8 cellular contexts compared by ENCODE assay signal in genomic region chr3:172520332-172520831, GRCh38. TPM values are rescaled to one million over a fixed set of nuclear protein-coding genes. Genes with fewer than 3 reads are reported as not detected.
A peak's percentile ranks its signal among the peaks of the same experiment; 100 is the strongest.
DNase-seq lines count a peak whose midpoint lies in the region; ATAC-seq, FAIRE-seq and TF ChIP-seq lines count a peak whose summit lies in the region.

No MANE protein-coding gene starts in this region.

- peak overlapping the region; percentile 17 for H2AFZ ChIP-seq in DND-41 (ENCODE audit: low read depth, low read length)
- H2AFZ ChIP-seq in endothelial cell of umbilical vein (ENCODE audit: low read depth, low read length), result peak overlapping the region; percentile 67

- WGBS in pancreas, 2 donors, result 47 to 53% methylated on average over 4 of the region's 4 CpGs

- no TSS peak for BruUV-seq in endothelial cell of umbilical vein (replicated peaks; lab: Mats Ljungman, UMichigan)

- H4K20me1 ChIP-seq in DND-41 (ENCODE audit: insufficient read depth, low read length), result no peaks in the 10 kb centered on the region; the same call in 1 of the 2 replicates
- no peaks in the 10 kb centered on the region for H4K20me1 ChIP-seq in endothelial cell of umbilical vein (replicated peaks; ENCODE audit: control insufficient read depth, extremely low read depth, insufficient read depth, low read length)

- peaks cover 84% of the 10 kb centered on the region for H3K4me1 ChIP-seq in DND-41 (ENCODE audit: insufficient read depth, low read length)
- peaks cover 28% of the 10 kb centered on the region for H3K4me1 ChIP-seq in endothelial cell of umbilical vein (ENCODE audit: control insufficient read depth, extremely low read depth, insufficient read depth, low read length)
- H3K4me1 ChIP-seq in pancreas, result peaks cover 16 to 51% (median 25%) of the 10 kb centered on the region in 3 donors

- H3K27me3 ChIP-seq in DND-41 (ENCODE audit: insufficient read depth, low read length, poor library complexity) (no peaks in the 10 kb centered on the region), endothelial cell of umbilical vein (ENCODE audit: control insufficient read depth in 2 of 2, insufficient read depth in 2 of 2, low read length in 2 of 2) (no peaks in the 10 kb centered on the region), pancreas (no peaks in the 10 kb centered on the region)

- intact Hi-C loops in endothelial cell of umbilical vein (cut with micrococcal nuclease) (no loop called here), pancreas (cut with DNase I) (no loop called here)

- dilution Hi-C loops in endothelial cell of umbilical vein (cut with MboI; ENCODE audit: extremely low pct_ligation_motif_present, low sequenced_read_pairs), result no loop called here

- H3K79me2 ChIP-seq in DND-41 (ENCODE audit: insufficient read depth, low read length) (peaks cover 90% of the 10 kb centered on the region), endothelial cell of umbilical vein (ENCODE audit: control insufficient read depth, insufficient read depth, low read length) (no peaks in the 10 kb centered on the region)

- CTCF ChIA-PET in endothelial cell of umbilical vein (lab: Charles Lee), result interaction anchor here (1.2 to 2.8 kb wide), 7 partner anchors 10 to 148 kb away, joined by 4 to 17 read pairs (median 5); no protein-coding TSS in a partner anchor

- peak overlapping the region; percentile 23 to 68 for H3K4me3 ChIP-seq in DND-41 (ENCODE audit: low read depth in 1 of 2, low read length in 2 of 2)
- H3K4me3 ChIP-seq in endothelial cell of umbilical vein (replicated peaks in 1 of 3; ENCODE audit: insufficient read depth in 1 of 3, low read depth in 1 of 3, low read length in 3 of 3), result peak overlapping the region in 1 of 3 experiments; percentile 7
- H3K4me3 ChIP-seq in pancreas, result peak overlapping the region in 2 of 4 donors; percentile 7 to 63

- H3K9me3 ChIP-seq in DND-41 (ENCODE audit: insufficient read depth, low read length, severe bottlenecking) (no peaks in the 10 kb centered on the region), endothelial cell of umbilical vein (replicated peaks; ENCODE audit: control insufficient read depth, insufficient read depth, low read length) (no peaks in the 10 kb centered on the region), pancreas (no peaks in the 10 kb centered on the region)

- ATAC-seq in DND-41 (ENCODE audit: insufficient read depth, low read depth) (peak; percentile 25), GM21360 (IDR thresholded peaks at IDR 0.05; ENCODE audit: unreplicated experiment) (peak; percentile 49), pancreas (no peak)

- H3K36me3 ChIP-seq in DND-41 (ENCODE audit: insufficient read depth, low read length), result peaks cover 39% of the 10 kb centered on the region
- no peaks in the 10 kb centered on the region for H3K36me3 ChIP-seq in endothelial cell of umbilical vein (ENCODE audit: control insufficient read depth in 2 of 2, extremely low read depth in 1 of 2, insufficient read depth in 2 of 2, low read length in 2 of 2)
- H3K36me3 ChIP-seq in pancreas, result no peaks in the 10 kb centered on the region

- peak; percentile 29 for TF ChIP-seq POLR2A in endothelial cell of umbilical vein (IDR thresholded peaks at IDR 0.05; ENCODE audit: low read depth, low read length)

- POLR2A ChIA-PET in endothelial cell of umbilical vein (lab: Charles Lee), result interaction anchor here (0.6 to 0.9 kb wide), 2 partner anchors 74 to 75 kb away, joined by 3 to 9 read pairs; no protein-coding TSS in a partner anchor

- H3K9me1 ChIP-seq in endothelial cell of umbilical vein (replicated peaks; ENCODE audit: control insufficient read depth, extremely low read depth, insufficient read depth, low read length), result no peaks in the 10 kb centered on the region

- H3K27ac ChIP-seq in DND-41 (ENCODE audit: low read length) (peak overlapping the region; percentile 92), endothelial cell of umbilical vein (ENCODE audit: insufficient read depth, low read depth, low read length) (peak overlapping the region; percentile 80), pancreas (peak overlapping the region in 1 of 4 donors; percentile 14)

- H3K4me2 ChIP-seq in DND-41 (ENCODE audit: insufficient read depth, low read length) (peak overlapping the region; percentile 67), endothelial cell of umbilical vein (ENCODE audit: insufficient read depth, low read length) (peak overlapping the region; percentile 59)

- FAIRE-seq in endothelial cell of umbilical vein (lab: Jason Lieb, UNC) (peak; percentile 80), pancreas (lab: Jason Lieb, UNC) (no peak)

- TF ChIP-seq CTCF in DND-41 (IDR thresholded peaks at IDR 0.05; ENCODE audit: borderline replicate concordance, extremely low read depth, low read length, poor library complexity, severe bottlenecking) (no peak), endothelial cell of umbilical vein (IDR thresholded peaks at IDR 0.05; ENCODE audit: extremely low read depth in 1 of 2, insufficient read depth in 1 of 2, low read depth in 1 of 2, low read length in 2 of 2) (no peak), pancreas (IDR thresholded peaks at IDR 0.05) (no peak)

- H3K9ac ChIP-seq in DND-41 (ENCODE audit: low read depth, low read length) (peak overlapping the region; percentile 79), endothelial cell of umbilical vein (replicated peaks; ENCODE audit: extremely low read depth, insufficient read depth, low read length) (peak overlapping the region; percentile 36)

- DNase-seq in DND-41, result peak; percentile 55
- peak; percentile 72 for DNase-seq in HT1080 (ENCODE audit: low read depth)
- DNase-seq in endothelial cell of umbilical vein (ENCODE audit: low read depth, low spot score), result peak; percentile 97
- peak; percentile 41 for DNase-seq in stimulated activated naive CD4-positive, alpha-beta T cell treated with Interleukin-2 at 50 U/mL for 16 hours (lab: John Stamatoyannopoulos, UW)
- no peak for DNase-seq in foreskin melanocyte
- DNase-seq in COLO829 (ENCODE audit: low spot score), result no peak
- DNase-seq in pancreas, result no peak

TF ChIP-seq in endothelial cell of umbilical vein, 7 proteins besides CTCF, POLR2A, EP300 and RAD21:
- TF ChIP-seq POLR2AphosphoS5 (IDR thresholded peaks at IDR 0.05; ENCODE audit: insufficient read depth, low read depth, low read length), result no peak
- TF ChIP-seq FOS (IDR thresholded peaks at IDR 0.05; ENCODE audit: borderline replicate concordance, insufficient read depth, low read length), result no peak
- TF ChIP-seq JUN (IDR thresholded peaks at IDR 0.05; ENCODE audit: borderline replicate concordance, insufficient read depth, insufficient read length, low read depth), result peak; percentile 51
- TF ChIP-seq MYC (IDR thresholded peaks at IDR 0.05; ENCODE audit: low read depth, low read length), result no peak
- no peak for TF ChIP-seq EZH2 (IDR thresholded peaks at IDR 0.05; ENCODE audit: borderline replicate concordance, low read depth, low read length, severe bottlenecking)

RNA-seq across cellular contexts. Expression of gene TNFSF10, which starts 2.8 kb away (rescaled TPM):
- total RNA-seq in HT1080 (2014; rRNA removed; shearing (Covaris generic)), result not detected in 2 replicates
- polyA plus RNA-seq in HT1080 (2015; cell fraction: cytosol; rRNA removed), result 0.09 and 0.15 TPM in 2 replicates
- polyA plus RNA-seq in HT1080 (2015; cell fraction: nucleus; rRNA removed), result 0.07 and 0.08 TPM in 2 replicates
- total RNA-seq in endothelial cell of umbilical vein (18.5 and 31.2 TPM in 2 replicates), pancreas (10 to 100 TPM in 5 of 6 donors, 1 to 10 TPM in 1; 2.6 to 46.4 (median 16.4) TPM)
- polyA plus RNA-seq in endothelial cell of umbilical vein (35.6 and 55.0 TPM in 2 replicates), pancreas (10 to 100 TPM in 1 of 2 donors, 1 to 10 TPM in 1; 9.0 to 16.4 TPM)
- 41.6 and 43.6 TPM in 2 replicates for polyA plus RNA-seq in endothelial cell of umbilical vein (2011; cell fraction: cytosol; rRNA removed)
- polyA plus RNA-seq in endothelial cell of umbilical vein (2011; cell fraction: nucleus; rRNA removed), result 20.3 and 25.2 TPM in 2 replicates
- polyA plus RNA-seq in endothelial cell of umbilical vein (2012), result 18.1 and 23.7 TPM in 2 replicates
- 82.8 and 95.4 TPM in 2 replicates for polyA minus RNA-seq in endothelial cell of umbilical vein
- not detected for polyA minus RNA-seq in endothelial cell of umbilical vein (2011; cell fraction: cytosol; rRNA and poly(A)+ RNA removed)
- polyA minus RNA-seq in endothelial cell of umbilical vein (2011; cell fraction: nucleus; rRNA and poly(A)+ RNA removed), result 40.0 and 41.3 TPM in 2 replicates

Comparison
In these comparisons a context has a peak if more than half of its experiments do, and no peak if none do; other contexts are left out.
1. ATAC-seq: peak in DND-41 (single experiment) and GM21360 (single experiment); none in pancreas (0 of 4).
2. DNase-seq: peak in DND-41 (single experiment), HT1080 (single experiment), endothelial cell of umbilical vein (single experiment) and stimulated activated naive CD4-positive, alpha-beta T cell treated with Interleukin-2 at 50 U/mL for 16 hours (single experiment); none in foreskin melanocyte (single experiment), COLO829 (single experiment) and pancreas (0 of 6).